ENCODE assay signal across 1 cellular context in the genomic region with DNA sequence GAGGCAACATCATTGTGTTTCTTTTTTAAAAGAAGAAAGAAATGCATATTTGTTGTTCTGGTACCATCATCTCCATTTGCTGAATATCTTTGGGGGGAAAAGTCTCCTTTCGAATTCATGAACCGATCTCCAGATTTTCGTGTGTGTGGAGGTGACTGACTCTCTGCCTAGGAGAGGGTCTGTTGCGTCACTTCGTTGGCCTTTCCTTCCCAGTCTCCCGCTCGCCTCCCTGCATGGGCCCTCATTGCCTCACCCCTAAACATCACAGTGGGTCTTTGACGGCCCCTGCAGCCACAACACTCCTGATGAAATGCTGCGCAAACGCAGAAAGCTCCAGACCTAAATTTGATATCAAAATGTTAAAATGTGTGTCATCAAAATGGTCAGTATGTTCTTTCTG.
TF ChIP-seq lines count a peak whose summit lies in the region.

No MANE protein-coding gene starts in this region.

TF ChIP-seq in GM23338, 12 proteins besides CTCF, POLR2A, EP300 and RAD21 (continued from another document):
- TF ChIP-seq, protein P1, sequence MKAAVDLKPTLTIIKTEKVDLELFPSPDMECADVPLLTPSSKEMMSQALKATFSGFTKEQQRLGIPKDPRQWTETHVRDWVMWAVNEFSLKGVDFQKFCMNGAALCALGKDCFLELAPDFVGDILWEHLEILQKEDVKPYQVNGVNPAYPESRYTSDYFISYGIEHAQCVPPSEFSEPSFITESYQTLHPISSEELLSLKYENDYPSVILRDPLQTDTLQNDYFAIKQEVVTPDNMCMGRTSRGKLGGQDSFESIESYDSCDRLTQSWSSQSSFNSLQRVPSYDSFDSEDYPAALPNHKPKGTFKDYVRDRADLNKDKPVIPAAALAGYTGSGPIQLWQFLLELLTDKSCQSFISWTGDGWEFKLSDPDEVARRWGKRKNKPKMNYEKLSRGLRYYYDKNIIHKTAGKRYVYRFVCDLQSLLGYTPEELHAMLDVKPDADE (IDR thresholded peaks at IDR 0.05), result no peak
- TF ChIP-seq ZNF114 (CRISPR knock-in tag; IDR thresholded peaks at IDR 0.05) (no peak), EZH2 (IDR thresholded peaks at IDR 0.05; ENCODE audit: low read depth, unreplicated experiment) (no peak), STAT1 (IDR thresholded peaks at IDR 0.05; ENCODE audit: unreplicated experiment) (no peak), CREB1 (CRISPR knock-in tag; IDR thresholded peaks at IDR 0.05; ENCODE audit: low read depth) (no peak), JUNB (IDR thresholded peaks at IDR 0.05; ENCODE audit: unreplicated experiment) (no peak), ZNF331 (CRISPR knock-in tag; IDR thresholded peaks at IDR 0.05; ENCODE audit: low read depth) (no peak), NANOG (IDR thresholded peaks at IDR 0.05; ENCODE audit: borderline replicate concordance) (no peak)
- TF ChIP-seq, protein P2, sequence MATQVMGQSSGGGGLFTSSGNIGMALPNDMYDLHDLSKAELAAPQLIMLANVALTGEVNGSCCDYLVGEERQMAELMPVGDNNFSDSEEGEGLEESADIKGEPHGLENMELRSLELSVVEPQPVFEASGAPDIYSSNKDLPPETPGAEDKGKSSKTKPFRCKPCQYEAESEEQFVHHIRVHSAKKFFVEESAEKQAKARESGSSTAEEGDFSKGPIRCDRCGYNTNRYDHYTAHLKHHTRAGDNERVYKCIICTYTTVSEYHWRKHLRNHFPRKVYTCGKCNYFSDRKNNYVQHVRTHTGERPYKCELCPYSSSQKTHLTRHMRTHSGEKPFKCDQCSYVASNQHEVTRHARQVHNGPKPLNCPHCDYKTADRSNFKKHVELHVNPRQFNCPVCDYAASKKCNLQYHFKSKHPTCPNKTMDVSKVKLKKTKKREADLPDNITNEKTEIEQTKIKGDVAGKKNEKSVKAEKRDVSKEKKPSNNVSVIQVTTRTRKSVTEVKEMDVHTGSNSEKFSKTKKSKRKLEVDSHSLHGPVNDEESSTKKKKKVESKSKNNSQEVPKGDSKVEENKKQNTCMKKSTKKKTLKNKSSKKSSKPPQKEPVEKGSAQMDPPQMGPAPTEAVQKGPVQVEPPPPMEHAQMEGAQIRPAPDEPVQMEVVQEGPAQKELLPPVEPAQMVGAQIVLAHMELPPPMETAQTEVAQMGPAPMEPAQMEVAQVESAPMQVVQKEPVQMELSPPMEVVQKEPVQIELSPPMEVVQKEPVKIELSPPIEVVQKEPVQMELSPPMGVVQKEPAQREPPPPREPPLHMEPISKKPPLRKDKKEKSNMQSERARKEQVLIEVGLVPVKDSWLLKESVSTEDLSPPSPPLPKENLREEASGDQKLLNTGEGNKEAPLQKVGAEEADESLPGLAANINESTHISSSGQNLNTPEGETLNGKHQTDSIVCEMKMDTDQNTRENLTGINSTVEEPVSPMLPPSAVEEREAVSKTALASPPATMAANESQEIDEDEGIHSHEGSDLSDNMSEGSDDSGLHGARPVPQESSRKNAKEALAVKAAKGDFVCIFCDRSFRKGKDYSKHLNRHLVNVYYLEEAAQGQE (IDR thresholded peaks at IDR 0.05; ENCODE audit: unreplicated experiment), result no peak
- TF ChIP-seq, protein P3, sequence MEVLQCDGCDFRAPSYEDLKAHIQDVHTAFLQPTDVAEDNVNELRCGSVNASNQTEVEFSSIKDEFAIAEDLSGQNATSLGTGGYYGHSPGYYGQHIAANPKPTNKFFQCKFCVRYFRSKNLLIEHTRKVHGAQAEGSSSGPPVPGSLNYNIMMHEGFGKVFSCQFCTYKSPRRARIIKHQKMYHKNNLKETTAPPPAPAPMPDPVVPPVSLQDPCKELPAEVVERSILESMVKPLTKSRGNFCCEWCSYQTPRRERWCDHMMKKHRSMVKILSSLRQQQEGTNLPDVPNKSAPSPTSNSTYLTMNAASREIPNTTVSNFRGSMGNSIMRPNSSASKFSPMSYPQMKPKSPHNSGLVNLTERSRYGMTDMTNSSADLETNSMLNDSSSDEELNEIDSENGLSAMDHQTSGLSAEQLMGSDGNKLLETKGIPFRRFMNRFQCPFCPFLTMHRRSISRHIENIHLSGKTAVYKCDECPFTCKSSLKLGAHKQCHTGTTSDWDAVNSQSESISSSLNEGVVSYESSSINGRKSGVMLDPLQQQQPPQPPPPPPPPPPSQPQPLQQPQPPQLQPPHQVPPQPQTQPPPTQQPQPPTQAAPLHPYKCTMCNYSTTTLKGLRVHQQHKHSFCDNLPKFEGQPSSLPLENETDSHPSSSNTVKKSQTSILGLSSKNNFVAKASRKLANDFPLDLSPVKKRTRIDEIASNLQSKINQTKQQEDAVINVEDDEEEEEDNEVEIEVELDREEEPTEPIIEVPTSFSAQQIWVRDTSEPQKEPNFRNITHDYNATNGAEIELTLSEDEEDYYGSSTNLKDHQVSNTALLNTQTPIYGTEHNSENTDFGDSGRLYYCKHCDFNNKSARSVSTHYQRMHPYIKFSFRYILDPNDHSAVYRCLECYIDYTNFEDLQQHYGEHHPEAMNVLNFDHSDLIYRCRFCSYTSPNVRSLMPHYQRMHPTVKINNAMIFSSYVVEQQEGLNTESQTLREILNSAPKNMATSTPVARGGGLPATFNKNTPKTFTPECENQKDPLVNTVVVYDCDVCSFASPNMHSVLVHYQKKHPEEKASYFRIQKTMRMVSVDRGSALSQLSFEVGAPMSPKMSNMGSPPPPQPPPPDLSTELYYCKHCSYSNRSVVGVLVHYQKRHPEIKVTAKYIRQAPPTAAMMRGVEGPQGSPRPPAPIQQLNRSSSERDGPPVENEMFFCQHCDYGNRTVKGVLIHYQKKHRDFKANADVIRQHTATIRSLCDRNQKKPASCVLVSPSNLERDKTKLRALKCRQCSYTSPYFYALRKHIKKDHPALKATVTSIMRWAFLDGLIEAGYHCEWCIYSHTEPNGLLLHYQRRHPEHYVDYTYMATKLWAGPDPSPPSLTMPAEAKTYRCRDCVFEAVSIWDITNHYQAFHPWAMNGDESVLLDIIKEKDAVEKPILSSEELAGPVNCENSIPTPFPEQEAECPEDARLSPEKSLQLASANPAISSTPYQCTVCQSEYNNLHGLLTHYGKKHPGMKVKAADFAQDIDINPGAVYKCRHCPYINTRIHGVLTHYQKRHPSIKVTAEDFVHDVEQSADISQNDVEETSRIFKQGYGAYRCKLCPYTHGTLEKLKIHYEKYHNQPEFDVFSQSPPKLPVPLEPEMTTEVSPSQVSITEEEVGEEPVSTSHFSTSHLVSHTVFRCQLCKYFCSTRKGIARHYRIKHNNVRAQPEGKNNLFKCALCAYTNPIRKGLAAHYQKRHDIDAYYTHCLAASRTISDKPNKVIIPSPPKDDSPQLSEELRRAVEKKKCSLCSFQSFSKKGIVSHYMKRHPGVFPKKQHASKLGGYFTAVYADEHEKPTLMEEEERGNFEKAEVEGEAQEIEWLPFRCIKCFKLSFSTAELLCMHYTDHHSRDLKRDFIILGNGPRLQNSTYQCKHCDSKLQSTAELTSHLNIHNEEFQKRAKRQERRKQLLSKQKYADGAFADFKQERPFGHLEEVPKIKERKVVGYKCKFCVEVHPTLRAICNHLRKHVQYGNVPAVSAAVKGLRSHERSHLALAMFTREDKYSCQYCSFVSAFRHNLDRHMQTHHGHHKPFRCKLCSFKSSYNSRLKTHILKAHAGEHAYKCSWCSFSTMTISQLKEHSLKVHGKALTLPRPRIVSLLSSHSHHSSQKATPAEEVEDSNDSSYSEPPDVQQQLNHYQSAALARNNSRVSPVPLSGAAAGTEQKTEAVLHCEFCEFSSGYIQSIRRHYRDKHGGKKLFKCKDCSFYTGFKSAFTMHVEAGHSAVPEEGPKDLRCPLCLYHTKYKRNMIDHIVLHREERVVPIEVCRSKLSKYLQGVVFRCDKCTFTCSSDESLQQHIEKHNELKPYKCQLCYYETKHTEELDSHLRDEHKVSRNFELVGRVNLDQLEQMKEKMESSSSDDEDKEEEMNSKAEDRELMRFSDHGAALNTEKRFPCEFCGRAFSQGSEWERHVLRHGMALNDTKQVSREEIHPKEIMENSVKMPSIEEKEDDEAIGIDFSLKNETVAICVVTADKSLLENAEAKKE (CRISPR knock-in tag; IDR thresholded peaks at IDR 0.05), result no peak
